Comparison of ENCODE assay signal across 1 cellular context in genomic region chr7:47277321-47277781, GRCh38.
A peak's percentile ranks its signal among the peaks of the same experiment; 100 is the strongest.
TF ChIP-seq lines count a peak whose summit lies in the region.

No MANE protein-coding gene starts in this region.

TF ChIP-seq in HepG2, 621 proteins besides CTCF, POLR2A, EP300 and RAD21:
- TF ChIP-seq SMARCE1 (IDR thresholded peaks at IDR 0.05; ENCODE audit: borderline replicate concordance) (no peak), ZNF589 (CRISPR knock-in tag; conservative IDR thresholded peaks at IDR 0.05) (no peak), KDM1A (CRISPR knock-in tag; IDR thresholded peaks at IDR 0.05) (no peak), AGO2 (optimal IDR thresholded peaks at IDR 0.05; ENCODE audit: low read depth, low read length) (peak; percentile 73), ZNF775 (CRISPR knock-in tag; IDR thresholded peaks at IDR 0.05; ENCODE audit: borderline replicate concordance) (no peak), FOXC1 (CRISPR knock-in tag; IDR thresholded peaks at IDR 0.05; ENCODE audit: borderline replicate concordance) (no peak), RBM22 (optimal IDR thresholded peaks at IDR 0.05; ENCODE audit: low read length) (peak; percentile 50), ZNF597 (CRISPR knock-in tag; IDR thresholded peaks at IDR 0.05) (no peak), ZSCAN29 (CRISPR knock-in tag; conservative IDR thresholded peaks at IDR 0.05) (no peak), ZFY (CRISPR knock-in tag; IDR thresholded peaks at IDR 0.05) (no peak)
